ENCODE assay signal across 8 cellular contexts in the genomic region with DNA sequence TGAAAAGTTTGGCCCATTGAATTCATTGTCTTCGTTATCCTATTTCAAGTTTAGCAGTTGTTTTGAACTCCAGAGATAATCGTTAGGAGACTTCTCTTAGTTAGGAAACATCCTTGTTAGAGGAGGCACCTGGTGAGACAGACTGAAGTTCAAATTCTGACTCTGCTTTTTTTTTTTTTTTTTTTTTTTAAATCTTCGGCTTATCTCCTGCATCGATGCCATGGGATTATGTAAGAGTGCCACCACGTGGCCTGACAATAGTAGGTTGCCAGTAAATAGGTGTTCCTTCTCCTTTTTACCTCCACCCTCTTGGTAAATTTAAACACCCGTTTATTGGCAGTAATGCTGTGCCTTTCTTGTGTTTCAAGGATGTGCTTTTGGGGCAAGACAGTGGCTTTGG.
DNase-seq lines count a peak whose midpoint lies in the region; ATAC-seq and TF ChIP-seq lines count a peak whose summit lies in the region.

No MANE protein-coding gene starts in this region.

- H3K4me3 ChIP-seq in GM12864 (ENCODE audit: low read depth, low read length) (no peak overlapping the region), heart left ventricle (no peak overlapping the region)

- no peak for TF ChIP-seq POLR2A in heart left ventricle (IDR thresholded peaks at IDR 0.05)

- H3K27me3 ChIP-seq in heart left ventricle = no peaks in the 10 kb centered on the region

- DNase-seq in GM12864 (ENCODE audit: low read depth) = no peak
- peak; percentile 14 for DNase-seq in kidney glomerular epithelial cell (lab: John Stamatoyannopoulos, UW)
- no peak for DNase-seq in heart left ventricle
- no peak for DNase-seq in mesenteric fat pad (ENCODE audit: low spot score)

- intact Hi-C loops in heart left ventricle (cut with DNase I) = no loop called here

- 35 to 53% (median 41%) methylated on average over 6 of the region's 6 CpGs for WGBS in heart left ventricle, 4 donors

- H3K9me3 ChIP-seq in heart left ventricle = peaks cover 0 to 8% (median 0%) of the 10 kb centered on the region in 12 donors

- H3K27ac ChIP-seq in VCaP = 0 out of 2 replicates have a peak overlapping the region, but pooled peaks have one; percentile 8
- no peak overlapping the region for H3K27ac ChIP-seq in heart left ventricle

- H3K36me3 ChIP-seq in heart left ventricle = no peaks in the 10 kb centered on the region

- ATAC-seq in HG02678 (IDR thresholded peaks at IDR 0.05; ENCODE audit: unreplicated experiment) (no peak), heart left ventricle (no peak), GM21526 (IDR thresholded peaks at IDR 0.05; ENCODE audit: low FRiP score, unreplicated experiment) (no peak)

- TF ChIP-seq RAD21 in Ishikawa (IDR thresholded peaks at IDR 0.05; ENCODE audit: low read depth) = peak; percentile 50; the same call in 1 of the 2 replicates

- peaks cover 0 to 17% (median 1%) of the 10 kb centered on the region in 12 donors for H3K4me1 ChIP-seq in heart left ventricle

- TF ChIP-seq CTCF in GM12864 (IDR thresholded peaks at IDR 0.05; ENCODE audit: low read depth, low read length, missing control alignments) (peak; percentile 56), VCaP (conservative IDR thresholded peaks at IDR 0.05) (peak; percentile 92), heart left ventricle (IDR thresholded peaks at IDR 0.05) (peak in 4 of 12 donors; percentile 8 to 32 (median 19))

- no peak for TF ChIP-seq EP300 in Ishikawa (IDR thresholded peaks at IDR 0.05; ENCODE audit: borderline replicate concordance)

TF ChIP-seq in Ishikawa, 13 proteins besides CTCF, POLR2A, EP300 and RAD21:
- TF ChIP-seq CEBPB (IDR thresholded peaks at IDR 0.05) = no peak
- TF ChIP-seq, protein P1, sequence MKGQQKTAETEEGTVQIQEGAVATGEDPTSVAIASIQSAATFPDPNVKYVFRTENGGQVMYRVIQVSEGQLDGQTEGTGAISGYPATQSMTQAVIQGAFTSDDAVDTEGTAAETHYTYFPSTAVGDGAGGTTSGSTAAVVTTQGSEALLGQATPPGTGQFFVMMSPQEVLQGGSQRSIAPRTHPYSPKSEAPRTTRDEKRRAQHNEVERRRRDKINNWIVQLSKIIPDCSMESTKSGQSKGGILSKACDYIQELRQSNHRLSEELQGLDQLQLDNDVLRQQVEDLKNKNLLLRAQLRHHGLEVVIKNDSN (IDR thresholded peaks at IDR 0.05) = peak; percentile 56; the same call in 1 of the 2 replicates
TF ChIP-seq in Ishikawa: peak in this region for 1.
